In genomic region chr6:82705579-82705978, GRCh38 we compare ENCODE assay signal across 36 cellular contexts.
"Had no signal": no experiment of that assay in that cellular context is flagged by ENCODE, and none has a peak within 500 bp of the region (broad histone marks: within the 10 kb centered on the region; RNA-seq: fewer than 3 reads in every experiment).

No MANE protein-coding gene starts in this region.

- H3K4me3 ChIP-seq: MG63 had no signal

- H3K9ac ChIP-seq: KMS-11 had no signal

- H3K4me2 ChIP-seq: KMS-11 had no signal

- H3K36me3 ChIP-seq: MG63 had no signal

- H3K27ac ChIP-seq: KMS-11 had no signal

- DNase-seq: Karpas-422, Kasumi-1, MG63, MM.1S, MV-4-11, NCI-H1048, NCI-H1092, NCI-H1092 treated with DMSO at 0.1 percent for 48 hours, NCI-H1105, NCI-H1105 treated with DMSO at 0.1 percent for 48 hours, NCI-H1417, NCI-H1417 treated with DMSO at 0.1 percent for 48 hours, NCI-H1436, NCI-H1436 treated with DMSO at 0.1 percent for 48 hours, NCI-H146, NCI-H1694, NCI-H1694 treated with DMSO at 0.1 percent for 48 hours, NCI-H187, NCI-H187 treated with DMSO at 0.1 percent for 48 hours, NCI-H1930, NCI-H2029, NCI-H2029 treated with DMSO at 0.1 percent for 48 hours, NCI-H2081, NCI-H2081 treated with DMSO at 0.1 percent for 48 hours, NCI-H2107, NCI-H2171, NCI-H2171 treated with DMSO at 0.1 percent for 48 hours, NCI-H2227 treated with DMSO at 0.1 percent for 48 hours, NCI-H226, NCI-H345, NCI-H446, NCI-H446 treated with DMSO at 0.1 percent for 48 hours, NCI-H510A, NCI-H510A treated with DMSO at 0.1 percent for 48 hours, NCI-H524 had no signal

- H3K9me3 ChIP-seq: MG63 had no signal

- H3K27me3 ChIP-seq: MG63 had no signal
